17 cellular contexts compared by ENCODE assay signal in the genomic region with DNA sequence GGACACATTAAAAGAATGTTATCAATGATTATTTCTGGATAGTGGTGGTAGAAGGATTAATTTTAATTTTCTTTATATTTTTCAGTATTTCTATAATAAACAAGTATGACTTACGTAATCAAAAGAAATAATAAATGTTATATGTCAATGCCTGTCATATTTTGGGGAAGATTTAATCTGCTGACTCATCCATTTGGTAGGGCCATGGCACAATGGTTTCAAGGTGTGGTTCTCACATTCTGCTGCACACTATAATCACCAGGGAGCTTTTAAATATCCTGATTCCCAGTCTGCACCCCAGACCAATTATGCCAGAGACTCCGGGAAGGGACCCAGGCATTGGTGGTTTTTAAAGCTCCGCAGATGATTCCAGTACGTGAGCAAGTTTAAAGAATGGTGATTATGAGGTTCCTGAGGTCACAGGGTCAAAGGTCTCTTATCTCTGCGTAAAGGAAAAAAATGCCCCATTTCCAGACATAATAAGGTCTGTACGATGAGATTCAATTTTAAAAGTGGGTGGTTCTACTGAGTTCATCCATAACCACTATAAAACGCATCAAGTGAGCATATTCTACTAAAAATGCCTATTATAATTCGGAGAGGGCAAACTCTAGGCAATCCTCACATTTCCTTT. TPM values are rescaled to one million over a fixed set of nuclear protein-coding genes. Genes with fewer than 3 reads are reported as not detected.
A peak's percentile ranks its signal among the peaks of the same experiment; 100 is the strongest.
DNase-seq lines count a peak whose midpoint lies in the region; ATAC-seq and TF ChIP-seq lines count a peak whose summit lies in the region.
"Had no signal": no experiment of that assay in that cellular context is flagged by ENCODE, and none has a peak within 500 bp of the region (broad histone marks: within the 10 kb centered on the region; RNA-seq: fewer than 3 reads in every experiment).

No MANE protein-coding gene starts in this region.

- H3K27ac Mint-ChIP-seq in activated naive CD4-positive, alpha-beta T cell treated with anti-CD3 and anti-CD28 coated beads, Interleukin-2, amount 50 U/mL, for 24 hours, result peak overlapping the region; percentile 88
- H3K27ac Mint-ChIP-seq in activated T-helper 17 cell treated with anti-CD3 and anti-CD28 coated beads, Interleukin-2, amount 50 U/mL, for 72 hours, result peak overlapping the region; percentile 86
- H3K27ac Mint-ChIP-seq in immature natural killer cell (peak overlapping the region; percentile 22 to 87 (median 74)), HFFc6 (no peak overlapping the region)
- H3K27ac Mint-ChIP-seq in stimulated activated naive CD8-positive, alpha-beta T cell treated with anti-CD3 and anti-CD28 coated beads, Interleukin-15, amount 100 ng/mL, for 72 hours, result peak overlapping the region; percentile 53 to 78
- H3K27ac Mint-ChIP-seq: activated naive CD8-positive, alpha-beta T cell treated with anti-CD3 and anti-CD28 coated beads, Interleukin-2, amount 10 ng/mL, durations not matched to agents 7 days and 5 days had no signal

- H3K4me1 Mint-ChIP-seq in activated naive CD4-positive, alpha-beta T cell treated with anti-CD3 and anti-CD28 coated beads, Interleukin-2, amount 50 U/mL, for 24 hours, result peaks cover 61% of the 10 kb centered on the region
- H3K4me1 Mint-ChIP-seq in activated T-helper 17 cell treated with anti-CD3 and anti-CD28 coated beads, Interleukin-2, amount 50 U/mL, for 72 hours, result peaks cover 36% of the 10 kb centered on the region
- peaks cover 65 to 86% of the 10 kb centered on the region in 2 donors for H3K4me1 Mint-ChIP-seq in immature natural killer cell
- H3K4me1 Mint-ChIP-seq in stimulated activated naive CD8-positive, alpha-beta T cell treated with anti-CD3 and anti-CD28 coated beads, Interleukin-15, amount 100 ng/mL, for 72 hours, result peaks cover 77% of the 10 kb centered on the region
- peaks cover 5% of the 10 kb centered on the region; the same call in 1 of the 2 replicates for H3K4me1 Mint-ChIP-seq in HFFc6 (ENCODE audit: low read depth)

- no peaks in the 10 kb centered on the region for H3K27me3 Mint-ChIP-seq in activated naive CD4-positive, alpha-beta T cell treated with anti-CD3 and anti-CD28 coated beads, Interleukin-2, amount 50 U/mL, for 24 hours
- no peaks in the 10 kb centered on the region for H3K27me3 Mint-ChIP-seq in activated T-helper 17 cell treated with anti-CD3 and anti-CD28 coated beads, Interleukin-2, amount 50 U/mL, for 72 hours
- H3K27me3 Mint-ChIP-seq in immature natural killer cell (ENCODE audit: low read depth in 3 of 3), result peaks cover 0 to 3% (median 2%) of the 10 kb centered on the region in 3 donors
- no peaks in the 10 kb centered on the region for H3K27me3 Mint-ChIP-seq in stimulated activated naive CD8-positive, alpha-beta T cell treated with anti-CD3 and anti-CD28 coated beads, Interleukin-15, amount 100 ng/mL, for 72 hours
- no peaks in the 10 kb centered on the region for H3K27me3 Mint-ChIP-seq in HFFc6 (ENCODE audit: insufficient read depth)
- H3K27me3 Mint-ChIP-seq: activated naive CD8-positive, alpha-beta T cell treated with anti-CD3 and anti-CD28 coated beads, Interleukin-2, amount 10 ng/mL, durations not matched to agents 7 days and 5 days; dendritic cell treated with granulocyte-macrophage colony-stimulating factor and Interleukin-4, amounts not matched to agents 40 ng/mL and 50 ng/mL, for 4 days had no signal

- no peaks in the 10 kb centered on the region for H3K9me3 Mint-ChIP-seq in activated naive CD4-positive, alpha-beta T cell treated with anti-CD3 and anti-CD28 coated beads, Interleukin-2, amount 50 U/mL, for 24 hours
- H3K9me3 Mint-ChIP-seq in activated T-helper 17 cell treated with anti-CD3 and anti-CD28 coated beads, Interleukin-2, amount 50 U/mL, for 72 hours, result no peaks in the 10 kb centered on the region
- H3K9me3 Mint-ChIP-seq in immature natural killer cell (no peaks in the 10 kb centered on the region), HFFc6 (no peaks in the 10 kb centered on the region)
- H3K9me3 Mint-ChIP-seq in stimulated activated naive CD8-positive, alpha-beta T cell treated with anti-CD3 and anti-CD28 coated beads, Interleukin-15, amount 100 ng/mL, for 72 hours, result no peaks in the 10 kb centered on the region
- H3K9me3 Mint-ChIP-seq: activated naive CD8-positive, alpha-beta T cell treated with anti-CD3 and anti-CD28 coated beads, Interleukin-2, amount 10 ng/mL, durations not matched to agents 7 days and 5 days; dendritic cell treated with granulocyte-macrophage colony-stimulating factor and Interleukin-4, amounts not matched to agents 40 ng/mL and 50 ng/mL, for 4 days had no signal

- ATAC-seq in activated T-helper 17 cell treated with anti-CD3 and anti-CD28 coated beads, Interleukin-2, amount 50 U/mL, for 72 hours (replicated peaks), result no peak
- no peak for ATAC-seq in stimulated activated naive CD8-positive, alpha-beta T cell treated with anti-CD3 and anti-CD28 coated beads, Interleukin-15, amount 100 ng/mL, for 72 hours
- ATAC-seq in GM21737 (IDR thresholded peaks at IDR 0.05; ENCODE audit: unreplicated experiment), result no peak

- no peak overlapping the region for H3K4me3 Mint-ChIP-seq in activated naive CD4-positive, alpha-beta T cell treated with anti-CD3 and anti-CD28 coated beads, Interleukin-2, amount 50 U/mL, for 24 hours
- peak overlapping the region; percentile 59 for H3K4me3 Mint-ChIP-seq in activated T-helper 17 cell treated with anti-CD3 and anti-CD28 coated beads, Interleukin-2, amount 50 U/mL, for 72 hours
- H3K4me3 Mint-ChIP-seq in immature natural killer cell (no peak overlapping the region), HFFc6 (no peak overlapping the region)
- no peak overlapping the region for H3K4me3 Mint-ChIP-seq in stimulated activated naive CD8-positive, alpha-beta T cell treated with anti-CD3 and anti-CD28 coated beads, Interleukin-15, amount 100 ng/mL, for 72 hours
- H3K4me3 Mint-ChIP-seq: activated naive CD8-positive, alpha-beta T cell treated with anti-CD3 and anti-CD28 coated beads, Interleukin-2, amount 10 ng/mL, durations not matched to agents 7 days and 5 days; dendritic cell treated with granulocyte-macrophage colony-stimulating factor and Interleukin-4, amounts not matched to agents 40 ng/mL and 50 ng/mL, for 4 days had no signal

- TF ChIP-seq CTCF in HFFc6 (IDR thresholded peaks at IDR 0.05), result no peak

- peaks cover 23% of the 10 kb centered on the region for H3K36me3 Mint-ChIP-seq in activated naive CD4-positive, alpha-beta T cell treated with anti-CD3 and anti-CD28 coated beads, Interleukin-2, amount 50 U/mL, for 24 hours
- peaks cover 100% of the 10 kb centered on the region for H3K36me3 Mint-ChIP-seq in activated T-helper 17 cell treated with anti-CD3 and anti-CD28 coated beads, Interleukin-2, amount 50 U/mL, for 72 hours (ENCODE audit: low read depth)
- H3K36me3 Mint-ChIP-seq in immature natural killer cell, result peaks cover 47 to 74% (median 48%) of the 10 kb centered on the region in 3 donors
- H3K36me3 Mint-ChIP-seq in HFFc6 (ENCODE audit: low read depth), result peaks cover 30% of the 10 kb centered on the region

- no peak for DNase-seq in activated naive CD4-positive, alpha-beta T cell treated with Interleukin-2 at 50 U/mL for 16 hours
- DNase-seq in immature natural killer cell (no peak), HFFc6 (no peak), LoVo (ENCODE audit: low spot score) (no peak)
- DNase-seq in stimulated activated naive CD8-positive, alpha-beta T cell treated with anti-CD3 and anti-CD28 coated beads, Interleukin-15, amount 100 ng/mL, for 72 hours, result no peak
- DNase-seq: activated naive CD8-positive, alpha-beta T cell treated with anti-CD3 and anti-CD28 coated beads, Interleukin-2, amount 10 ng/mL, durations not matched to agents 7 days and 5 days; brain microvascular endothelial cell; DMS79 treated with DMSO at 0.1 percent for 48 hours; mesenchymal stem cell; NCI-H187 treated with DMSO at 0.1 percent for 48 hours; SJCRH30; stimulated activated CD4-positive, alpha-beta T cell treated with anti-CD3 and anti-CD28 coated beads, Interleukin-4, amount 100 ng/mL, for 4 hours; T-helper 9 cell had no signal

RNA-seq across cellular contexts. Expression of a gene that starts 27.2 kb away (rescaled TPM):
- total RNA-seq in activated T-helper 17 cell treated with anti-CD3 and anti-CD28 coated beads, Interleukin-2, amount 50 U/mL, for 72 hours, result 100 to 1,000 TPM; 180 to 334 TPM
- 100 to 1,000 TPM in 2 of 3 donors, 10 to 100 TPM in 1; 93.7 to 252 (median 131) TPM for polyA plus RNA-seq in immature natural killer cell
- total RNA-seq in HFFc6 (2021; fragmentation: NEBNext Ultra II Directional; extraction: Animal tissue kit (Norgen Biotek cat#: 25700)), result 10 to 100 TPM; 33.0 to 41.7 (median 38.5) TPM

Comparison
In these comparisons a context has a peak if more than half of its experiments do, and no peak if none do; other contexts are left out.
1. RNA of a gene that starts 27.2 kb away (total RNA-seq): 180 to 334 TPM in activated T-helper 17 cell treated with anti-CD3 and anti-CD28 coated beads, Interleukin-2, amount 50 U/mL, for 72 hours; 33.0 to 41.7 TPM in HFFc6; every median in the first group is over 4 times any median in the second.